In genomic region chr5:4518924-4519660, GRCh38 we compare ENCODE assay signal across 15 cellular contexts.
DNase-seq lines count a peak whose midpoint lies in the region; TF ChIP-seq lines count a peak whose summit lies in the region.
"Had no signal": no experiment of that assay in that cellular context is flagged by ENCODE, and none has a peak within 500 bp of the region (broad histone marks: within the 10 kb centered on the region; RNA-seq: fewer than 3 reads in every experiment).

No MANE protein-coding gene starts in this region.

- TF ChIP-seq RAD21 in neural cell (conservative IDR thresholded peaks at IDR 0.05) = no peak

- no peak for TF ChIP-seq EP300 in neural cell (conservative IDR thresholded peaks at IDR 0.05; ENCODE audit: poor library complexity, severe bottlenecking)

- H4K20me1 ChIP-seq in neural cell (ENCODE audit: insufficient read depth) = no peaks in the 10 kb centered on the region
- H4K20me1 ChIP-seq: BLaER1 treated with 17β-estradiol and CSF1 and Interleukin-3, amounts not matched to agents 10 nM and 100 nM had no signal

- H2AFZ ChIP-seq in neural cell (ENCODE audit: low read depth, low read length) = peak overlapping the region; percentile 16

- DNase-seq in NCI-H2171 treated with DMSO at 0.1 percent for 48 hours (lab: John Stamatoyannopoulos, UW) (peak; percentile 57), NCI-H2171 (lab: John Stamatoyannopoulos, UW) (no peak), NCI-H1436 treated with DMSO at 0.1 percent for 48 hours (lab: John Stamatoyannopoulos, UW) (peak; percentile 51), NCI-H526 treated with DMSO at 0.1 percent for 48 hours (lab: John Stamatoyannopoulos, UW) (peak; percentile 28)
- no peak for DNase-seq in activated CD8-positive, alpha-beta memory T cell treated with anti-CD3 and anti-CD28 coated beads, Interleukin-2, amount 50 U/mL, for 4 hours
- no peak for DNase-seq in activated CD4-positive, alpha-beta T cell treated with anti-CD3 and anti-CD28 coated beads, Interleukin-2, amount 50 U/mL, for 4 hours
- no peak for DNase-seq in activated naive CD4-positive, alpha-beta T cell treated with Interleukin-2 at 50 U/mL for 16 hours
- DNase-seq: 8988T, MV-4-11, NCI-H2029 treated with DMSO at 0.1 percent for 48 hours, NCI-H69, SHP77 treated with DMSO at 0.1 percent for 48 hours, T-helper 2 cell had no signal

- H3K4me3 ChIP-seq in neural cell (ENCODE audit: low read length) = no peak overlapping the region
- H3K4me3 ChIP-seq: BLaER1 treated with 17β-estradiol and CSF1 and Interleukin-3, amounts not matched to agents 10 nM and 100 nM had no signal

- H3K79me2 ChIP-seq in neural cell (replicated peaks; ENCODE audit: insufficient read depth, low read length) = no peaks in the 10 kb centered on the region

- H3K9me3 ChIP-seq in neural cell (ENCODE audit: low read length) = no peaks in the 10 kb centered on the region
- H3K9me3 ChIP-seq: BLaER1 treated with 17β-estradiol and CSF1 and Interleukin-3, amounts not matched to agents 10 nM and 100 nM had no signal

- no peak overlapping the region for H3K9ac ChIP-seq in neural cell (ENCODE audit: low read length)
- H3K9ac ChIP-seq: BLaER1 treated with 17β-estradiol and CSF1 and Interleukin-3, amounts not matched to agents 10 nM and 100 nM had no signal

- no peaks in the 10 kb centered on the region for H3K9me2 ChIP-seq in neural cell (ENCODE audit: insufficient read depth, low read length)

- no peak overlapping the region for H3K27ac ChIP-seq in neural cell (ENCODE audit: low read length)
- H3K27ac ChIP-seq: BLaER1 treated with 17β-estradiol and CSF1 and Interleukin-3, amounts not matched to agents 10 nM and 100 nM had no signal

- no peaks in the 10 kb centered on the region for H3K27me3 ChIP-seq in neural cell (ENCODE audit: insufficient read depth, low read depth, low read length)
- H3K27me3 ChIP-seq: BLaER1 treated with 17β-estradiol and CSF1 and Interleukin-3, amounts not matched to agents 10 nM and 100 nM had no signal

- H3F3A ChIP-seq in neural cell (ENCODE audit: insufficient read depth, low read length, poor library complexity, severe bottlenecking) = peaks cover 4% of the 10 kb centered on the region

- no peak for TF ChIP-seq CTCF in neural cell (IDR thresholded peaks at IDR 0.05; ENCODE audit: poor library complexity, severe bottlenecking)

- H3K36me3 ChIP-seq in neural cell (ENCODE audit: insufficient read depth, low read length) = no peaks in the 10 kb centered on the region
- H3K36me3 ChIP-seq: BLaER1 treated with 17β-estradiol and CSF1 and Interleukin-3, amounts not matched to agents 10 nM and 100 nM had no signal

- no peak overlapping the region for H3K4me2 ChIP-seq in neural cell (ENCODE audit: low read length)
- H3K4me2 ChIP-seq: BLaER1 treated with 17β-estradiol and CSF1 and Interleukin-3, amounts not matched to agents 10 nM and 100 nM had no signal

TF ChIP-seq in neural cell, 6 proteins besides CTCF, POLR2A, EP300 and RAD21:
- TF ChIP-seq SMC3 (conservative IDR thresholded peaks at IDR 0.05; ENCODE audit: poor library complexity) (no peak), EZH2 (IDR thresholded peaks at IDR 0.05; ENCODE audit: borderline replicate concordance, insufficient read depth, low read length, poor library complexity, severe bottlenecking) (no peak), REST (IDR thresholded peaks at IDR 0.05; ENCODE audit: borderline replicate concordance) (no peak), MXI1 (conservative IDR thresholded peaks at IDR 0.05; ENCODE audit: poor library complexity, severe bottlenecking) (no peak), POLR2AphosphoS5 (IDR thresholded peaks at IDR 0.05) (no peak), TAF1 (IDR thresholded peaks at IDR 0.05; ENCODE audit: low read depth) (no peak)

Comparison
In these comparisons a context has a peak if more than half of its experiments do, and no peak if none do; other contexts are left out.
1. DNase-seq: peak in NCI-H2171 treated with DMSO at 0.1 percent for 48 hours (single experiment), NCI-H1436 treated with DMSO at 0.1 percent for 48 hours (single experiment) and NCI-H526 treated with DMSO at 0.1 percent for 48 hours (single experiment); none in NCI-H2171 (single experiment), activated CD8-positive, alpha-beta memory T cell treated with anti-CD3 and anti-CD28 coated beads, Interleukin-2, amount 50 U/mL, for 4 hours (single experiment), activated CD4-positive, alpha-beta T cell treated with anti-CD3 and anti-CD28 coated beads, Interleukin-2, amount 50 U/mL, for 4 hours (0 of 2) and activated naive CD4-positive, alpha-beta T cell treated with Interleukin-2 at 50 U/mL for 16 hours (single experiment).